In genomic region chr10:22333667-22334282, GRCh38 we compare ENCODE assay signal across 10 cellular contexts. TPM values are rescaled to one million over a fixed set of nuclear protein-coding genes. Genes with fewer than 3 reads are reported as not detected.
A peak's percentile ranks its signal among the peaks of the same experiment; 100 is the strongest.
DNase-seq lines count a peak whose midpoint lies in the region; ATAC-seq, FAIRE-seq and TF ChIP-seq lines count a peak whose summit lies in the region.
"Had no signal": no experiment of that assay in that cellular context is flagged by ENCODE, and none has a peak within 500 bp of the region (broad histone marks: within the 10 kb centered on the region; RNA-seq: fewer than 3 reads in every experiment).

No MANE protein-coding gene starts in this region.

- H3K27me3 ChIP-seq in CD8-positive, alpha-beta memory T cell (ENCODE audit: insufficient read depth, low read length, poor library complexity, severe bottlenecking) = peaks cover 31% of the 10 kb centered on the region
- H3K27me3 ChIP-seq in HUES64 (ENCODE audit: insufficient read depth, low read length) (peaks cover 100% of the 10 kb centered on the region), neural cell (ENCODE audit: insufficient read depth, low read depth, low read length) (peaks cover 77% of the 10 kb centered on the region), small intestine (ENCODE audit: control insufficient read depth in 2 of 2, insufficient read depth in 2 of 2, low read length in 2 of 2) (peaks cover 2 to 25% of the 10 kb centered on the region in 2 donors)
- H3K27me3 ChIP-seq in effector memory CD4-positive, alpha-beta T cell (replicated peaks; ENCODE audit: control insufficient read depth, insufficient read depth, low read length, poor library complexity, severe bottlenecking) = peaks cover 32% of the 10 kb centered on the region

- H3K9ac ChIP-seq in HUES64 (ENCODE audit: low read depth, low read length) (no peak overlapping the region), neural cell (ENCODE audit: low read length) (no peak overlapping the region)

- peak overlapping the region; percentile 83 to 93 (median 85) for H3K4me3 Mint-ChIP-seq in CD8-positive, alpha-beta memory T cell

- no peak overlapping the region for H2AFZ ChIP-seq in neural cell (ENCODE audit: low read depth, low read length)

- H3F3A ChIP-seq in neural cell (ENCODE audit: insufficient read depth, low read length, poor library complexity, severe bottlenecking) = no peaks in the 10 kb centered on the region

- TF ChIP-seq CTCF in neural cell (IDR thresholded peaks at IDR 0.05; ENCODE audit: poor library complexity, severe bottlenecking) = no peak

- H3K27me3 Mint-ChIP-seq in CD8-positive, alpha-beta memory T cell = peaks cover 40 to 50% of the 10 kb centered on the region in 2 donors

- H3K9me3 Mint-ChIP-seq in CD8-positive, alpha-beta memory T cell = peaks cover 6 to 13% (median 8%) of the 10 kb centered on the region in 5 donors

- TF ChIP-seq RAD21 in neural cell (conservative IDR thresholded peaks at IDR 0.05) = no peak

- no peak overlapping the region for H3K4me2 ChIP-seq in neural cell (ENCODE audit: low read length)

- no peaks in the 10 kb centered on the region for H3K9me2 ChIP-seq in neural cell (ENCODE audit: insufficient read depth, low read length)

- no peak for FAIRE-seq in small intestine (lab: Jason Lieb, UNC)

- CTCF ChIA-PET in CD8-positive, alpha-beta memory T cell (lab: Charles Lee) = no interaction called here

- H3K27ac Mint-ChIP-seq in CD8-positive, alpha-beta memory T cell = peak overlapping the region in 7 of 8 donors; percentile 72 to 94 (median 90)

- peaks cover 31 to 46% (median 35%) of the 10 kb centered on the region in 3 donors for H3K4me1 Mint-ChIP-seq in CD8-positive, alpha-beta memory T cell

- TF ChIP-seq EP300 in neural cell (conservative IDR thresholded peaks at IDR 0.05; ENCODE audit: poor library complexity, severe bottlenecking) = no peak

- 7% methylated on average over 25 of the region's 25 CpGs for WGBS in HUES64
- 46 to 71% (median 68%) methylated on average over 25 of the region's 25 CpGs for WGBS in small intestine, 3 donors

- H3K4me1 ChIP-seq in CD8-positive, alpha-beta memory T cell (ENCODE audit: insufficient read depth, low read length) = peaks cover 44% of the 10 kb centered on the region
- H3K4me1 ChIP-seq in HUES64 (ENCODE audit: insufficient read depth, low read length) (peaks cover 27% of the 10 kb centered on the region; the same call in 1 of the 2 replicates), small intestine (ENCODE audit: control insufficient read depth in 2 of 2, insufficient read depth in 1 of 2, low read depth in 1 of 2, low read length in 1 of 2) (peaks cover 6 to 9% of the 10 kb centered on the region in 2 donors)
- H3K4me1 ChIP-seq in effector memory CD4-positive, alpha-beta T cell (ENCODE audit: control insufficient read depth, insufficient read depth, low read length, poor library complexity, severe bottlenecking) = peaks cover 36% of the 10 kb centered on the region

- H4K20me1 ChIP-seq in neural cell (ENCODE audit: insufficient read depth) = no peaks in the 10 kb centered on the region

- peaks cover 6 to 18% (median 9%) of the 10 kb centered on the region in 3 donors for H3K36me3 Mint-ChIP-seq in CD8-positive, alpha-beta memory T cell

- no peaks in the 10 kb centered on the region for H3K36me3 ChIP-seq in CD8-positive, alpha-beta memory T cell (ENCODE audit: insufficient read depth, low read length)
- H3K36me3 ChIP-seq in HUES64 (ENCODE audit: insufficient read depth, low read length) (peaks cover 9% of the 10 kb centered on the region; the same call in 1 of the 2 replicates), neural cell (ENCODE audit: insufficient read depth, low read length) (peaks cover 17% of the 10 kb centered on the region), small intestine (ENCODE audit: control insufficient read depth in 2 of 2, insufficient read depth in 2 of 2, low read length in 2 of 2) (no peaks in the 10 kb centered on the region)
- H3K36me3 ChIP-seq in effector memory CD4-positive, alpha-beta T cell (ENCODE audit: control insufficient read depth, insufficient read depth, low read length) = peaks cover 10% of the 10 kb centered on the region

- POLR2A ChIA-PET in CD8-positive, alpha-beta memory T cell (lab: Charles Lee) = no interaction called here

- no peak for DNase-seq in CD8-positive, alpha-beta memory T cell
- no peak for DNase-seq in effector memory CD4-positive, alpha-beta T cell
- DNase-seq in small intestine = no peak
- DNase-seq in glomerular visceral epithelial cell (ENCODE audit: extremely low spot score) = no peak
- DNase-seq in NCI-H774 (lab: John Stamatoyannopoulos, UW) = no peak
- DNase-seq: stimulated activated CD4-positive, alpha-beta T cell treated with anti-CD3 and anti-CD28 coated beads, Interleukin-1b, Interleukin-23, amount 100 ng/mL, for 48 hours had no signal

- no peaks in the 10 kb centered on the region for H3K9me3 ChIP-seq in CD8-positive, alpha-beta memory T cell (ENCODE audit: low read length)
- H3K9me3 ChIP-seq in HUES64 (ENCODE audit: insufficient read depth, low read depth, low read length) (no peaks in the 10 kb centered on the region), neural cell (ENCODE audit: low read length) (peaks cover 13% of the 10 kb centered on the region), small intestine (ENCODE audit: control insufficient read depth, low read depth) (no peaks in the 10 kb centered on the region)
- H3K9me3 ChIP-seq in effector memory CD4-positive, alpha-beta T cell (ENCODE audit: control insufficient read depth, low read length) = no peaks in the 10 kb centered on the region

- ATAC-seq in GM21529 (IDR thresholded peaks at IDR 0.05; ENCODE audit: unreplicated experiment) = no peak
- ATAC-seq: Panc1 had no signal

- H3K4me3 ChIP-seq in CD8-positive, alpha-beta memory T cell (ENCODE audit: low read length) = peak overlapping the region; percentile 43
- peak overlapping the region; percentile 48 for H3K4me3 ChIP-seq in HUES64 (ENCODE audit: low read length)
- H3K4me3 ChIP-seq in effector memory CD4-positive, alpha-beta T cell (ENCODE audit: insufficient read depth, low read depth, low read length, poor library complexity, severe bottlenecking) = peak overlapping the region; percentile 37
- H3K4me3 ChIP-seq in neural cell (ENCODE audit: low read length) = peak overlapping the region; percentile 66
- H3K4me3 ChIP-seq in small intestine (ENCODE audit: low read depth in 1 of 2, low read length in 2 of 2) = no peak overlapping the region

- peaks cover 3% of the 10 kb centered on the region for H3K79me2 ChIP-seq in neural cell (replicated peaks; ENCODE audit: insufficient read depth, low read length)

- H3K27ac ChIP-seq in CD8-positive, alpha-beta memory T cell (ENCODE audit: low read depth, low read length) = no peak overlapping the region
- H3K27ac ChIP-seq in HUES64 (ENCODE audit: low read depth, low read length) (no peak overlapping the region), neural cell (ENCODE audit: low read length) (no peak overlapping the region), small intestine (ENCODE audit: low read depth in 1 of 2, low read length in 1 of 2) (no peak overlapping the region)
- peak overlapping the region; percentile 59 for H3K27ac ChIP-seq in effector memory CD4-positive, alpha-beta T cell (ENCODE audit: insufficient read depth, low read length, poor library complexity, severe bottlenecking)

TF ChIP-seq in neural cell, 6 proteins besides CTCF, POLR2A, EP300 and RAD21 (continues in another document):
- TF ChIP-seq REST (IDR thresholded peaks at IDR 0.05; ENCODE audit: borderline replicate concordance) (no peak), TAF1 (IDR thresholded peaks at IDR 0.05; ENCODE audit: low read depth) (no peak), MXI1 (conservative IDR thresholded peaks at IDR 0.05; ENCODE audit: poor library complexity, severe bottlenecking) (no peak), SMC3 (conservative IDR thresholded peaks at IDR 0.05; ENCODE audit: poor library complexity) (no peak)

RNA-seq across cellular contexts. Expression of gene SPAG6, which starts 11.5 kb away (rescaled TPM):
- total RNA-seq in CD8-positive, alpha-beta memory T cell = under 1 TPM in 1 of 2 experiments, not detected in 1; 0.22 TPM
- not detected for polyA plus RNA-seq in CD8-positive, alpha-beta memory T cell
- polyA plus RNA-seq in HUES64 (2013, experiment 1 of 2) = 0.30 TPM
- polyA plus RNA-seq in HUES64 (2013, experiment 2 of 2) = 0.51 TPM
- polyA plus RNA-seq in neural cell (0.36 TPM in 1 of 2 replicates, not detected in the other), small intestine (under 1 TPM in 2 of 3 donors, not detected in 1; 0.04 to 0.27 TPM)
- 0.35 TPM in 1 of 2 replicates, not detected in the other for polyA minus RNA-seq in neural cell

RNA-seq across cellular contexts. Expression of gene BMI1, which starts 12.9 kb away (rescaled TPM):
- total RNA-seq in CD8-positive, alpha-beta memory T cell = 10 to 100 TPM; 87.8 to 97.3 TPM
- polyA plus RNA-seq in CD8-positive, alpha-beta memory T cell = 39.3 TPM
- 8.6 TPM for polyA plus RNA-seq in HUES64 (2013, experiment 1 of 2)
- polyA plus RNA-seq in HUES64 (2013, experiment 2 of 2) = 11.0 TPM
- polyA plus RNA-seq in neural cell (67.3 and 86.8 TPM in 2 replicates), small intestine (10 to 100 TPM; 10.3 to 22.0 (median 17.3) TPM)
- 60.9 and 68.6 TPM in 2 replicates for polyA minus RNA-seq in neural cell

RNA-seq across cellular contexts. Expression of gene COMMD3, which starts 17.6 kb away (rescaled TPM):
- total RNA-seq in CD8-positive, alpha-beta memory T cell = 10 to 100 TPM; 80.2 to 80.4 TPM
- polyA plus RNA-seq in CD8-positive, alpha-beta memory T cell = 61.4 TPM
- 3.1 TPM for polyA plus RNA-seq in HUES64 (2013, experiment 1 of 2)
- 7.7 TPM for polyA plus RNA-seq in HUES64 (2013, experiment 2 of 2)
- polyA plus RNA-seq in neural cell = 234 and 272 TPM in 2 replicates
- 49.2 and 53.7 TPM in 2 replicates for polyA minus RNA-seq in neural cell
- 10 to 100 TPM; 44.3 to 71.8 (median 70.3) TPM for polyA plus RNA-seq in small intestine

Comparison
In these comparisons a context has a peak if more than half of its experiments do, and no peak if none do; other contexts are left out.
1. H3K4me3 ChIP-seq: peak in CD8-positive, alpha-beta memory T cell (single experiment), HUES64 (single experiment), effector memory CD4-positive, alpha-beta T cell (single experiment) and neural cell (single experiment); none in small intestine (0 of 2).